ENCODE assay signal across 8 cellular contexts in genomic region chr7:44082541-44083207, GRCh38. TPM values are rescaled to one million over a fixed set of nuclear protein-coding genes. Genes with fewer than 3 reads are reported as not detected.
DNase-seq lines count a peak whose midpoint lies in the region; ATAC-seq and TF ChIP-seq lines count a peak whose summit lies in the region.

No MANE protein-coding gene starts in this region.

- H3K9me3 ChIP-seq in upper lobe of right lung, result no peaks in the 10 kb centered on the region

- in situ Hi-C loops in GM13976 (cut with MboI; ENCODE audit: low sequenced_read_pairs, unreplicated experiment), result no loop called here

- TF ChIP-seq CTCF in GM13976 (IDR thresholded peaks at IDR 0.05; ENCODE audit: borderline replicate concordance, control extremely low read depth, extremely low read depth, insufficient read depth, missing control alignments) (no peak), upper lobe of right lung (IDR thresholded peaks at IDR 0.05) (no peak)

- intact Hi-C loops in left cardiac atrium (cut with DNase I), result loop anchor here in 1 of 2 donors (5.0 kb wide), 1 partner anchor 40 kb away; the partner anchor contains the start of gene POLD2
- intact Hi-C loops in posterior vena cava (cut with DNase I), result no loop called here
- intact Hi-C loops in upper lobe of right lung (cut with DNase I), result no loop called here

- peak; percentile 98 for DNase-seq in GM13976 (ENCODE audit: low spot score)
- peak; percentile 95 for DNase-seq in NCI-H1436 treated with DMSO at 0.1 percent for 48 hours (lab: John Stamatoyannopoulos, UW)
- DNase-seq in T follicular helper cell (ENCODE audit: low read depth), result peak; percentile 97
- DNase-seq in amniotic epithelial cell (ENCODE audit: low read depth), result peak; percentile 97
- DNase-seq in left cardiac atrium, result peak; percentile 100
- peak; percentile 100 for DNase-seq in posterior vena cava (ENCODE audit: low spot score)
- peak; percentile 99 for DNase-seq in upper lobe of right lung

- H3K27ac ChIP-seq in upper lobe of right lung, result peak overlapping the region; percentile 80

- ATAC-seq in HG02852 (IDR thresholded peaks at IDR 0.05; ENCODE audit: unreplicated experiment) (peak; percentile 88), left cardiac atrium (peak; percentile 94 to 97), upper lobe of right lung (peak; percentile 97)

- H3K36me3 ChIP-seq in upper lobe of right lung, result peaks cover 30% of the 10 kb centered on the region

- peak overlapping the region; percentile 87 for H3K4me3 ChIP-seq in upper lobe of right lung

- no peaks in the 10 kb centered on the region for H3K27me3 ChIP-seq in upper lobe of right lung

- H3K4me1 ChIP-seq in upper lobe of right lung, result peaks cover 27% of the 10 kb centered on the region

RNA-seq across cellular contexts. Expression of gene POLM, which starts 0.3 kb away (rescaled TPM):
- total RNA-seq in left cardiac atrium (10 to 100 TPM; 20.0 to 22.1 TPM), posterior vena cava (10 to 100 TPM in 1 of 2 donors, 1 to 10 TPM in 1; 9.4 to 16.9 TPM), upper lobe of right lung (26.8 TPM)

RNA-seq across cellular contexts. Expression of gene PGAM2, which starts 17.3 kb away (rescaled TPM):
- total RNA-seq in left cardiac atrium, result 1,000 to 10,000 TPM in 1 of 2 donors, 100 to 1,000 TPM in 1; 799 to 1,159 TPM
- 1 to 10 TPM; 1.6 to 2.1 TPM for total RNA-seq in posterior vena cava
- total RNA-seq in upper lobe of right lung, result 1.1 TPM

RNA-seq across cellular contexts. Expression of gene AEBP1, which starts 21.5 kb away (rescaled TPM):
- total RNA-seq in left cardiac atrium (100 to 1,000 TPM in 1 of 2 donors, 10 to 100 TPM in 1; 65.0 to 117 TPM), posterior vena cava (100 to 1,000 TPM; 783 to 919 TPM), upper lobe of right lung (272 TPM)

RNA-seq across cellular contexts. Expression of gene DBNL, which starts 38.2 kb away (rescaled TPM):
- total RNA-seq in left cardiac atrium (10 to 100 TPM; 42.1 to 48.7 TPM), posterior vena cava (10 to 100 TPM; 82.8 to 91.0 TPM), upper lobe of right lung (93.7 TPM)

RNA-seq across cellular contexts. Expression of gene POLD2, which starts 40.7 kb away (rescaled TPM):
- 10 to 100 TPM; 95.8 to 98.9 TPM for total RNA-seq in left cardiac atrium
- total RNA-seq in posterior vena cava, result 10 to 100 TPM; 39.9 to 60.0 TPM
- 60.2 TPM for total RNA-seq in upper lobe of right lung

Comparison
In these comparisons a context has a peak if more than half of its experiments do, and no peak if none do; other contexts are left out.
1. Peak in every context shown above with its lines: DNase-seq, ATAC-seq, H3K4me3 ChIP-seq and H3K27ac ChIP-seq.
2. RNA of gene PGAM2, which starts 17.3 kb away (total RNA-seq): 799 to 1,159 TPM in left cardiac atrium; 1.6 to 2.1 TPM in posterior vena cava and 1.1 TPM in upper lobe of right lung (single experiment); every median in the first group is over 100 times any median in the second.